Comparison of ENCODE assay signal across 23 cellular contexts in genomic region chr22:21070690-21071615, GRCh38. TPM values are rescaled to one million over a fixed set of nuclear protein-coding genes. Genes with fewer than 3 reads are reported as not detected.
DNase-seq lines count a peak whose midpoint lies in the region; ATAC-seq and TF ChIP-seq lines count a peak whose summit lies in the region.
"Had no signal": no experiment of that assay in that cellular context is flagged by ENCODE, and none has a peak within 500 bp of the region (broad histone marks: within the 10 kb centered on the region; RNA-seq: fewer than 3 reads in every experiment).

No MANE protein-coding gene starts in this region.

- H3K4ac ChIP-seq in H9 (ENCODE audit: low read depth, low read length), result no peak overlapping the region
- H3K4ac ChIP-seq in neuronal stem cell (ENCODE audit: low read length), result no peak overlapping the region

- no peak for TF ChIP-seq POLR2A in thyroid gland (IDR thresholded peaks at IDR 0.05)

- ATAC-seq in GM21360 (IDR thresholded peaks at IDR 0.05; ENCODE audit: unreplicated experiment), result no peak
- no peak for ATAC-seq in GM21367 (IDR thresholded peaks at IDR 0.05; ENCODE audit: unreplicated experiment)

- H2BK20ac ChIP-seq in H9 (ENCODE audit: low read depth, low read length, poor library complexity, severe bottlenecking), result no peak overlapping the region

- no peaks in the 10 kb centered on the region for H3K9me3 ChIP-seq in H9 (ENCODE audit: control insufficient read depth, low read depth, low read length)
- peaks cover 0 to 5% of the 10 kb centered on the region in 2 donors for H3K9me3 ChIP-seq in neuronal stem cell (replicated peaks in 1 of 2; ENCODE audit: control insufficient read depth in 2 of 2, insufficient read depth in 1 of 2, low read depth in 1 of 2, low read length in 2 of 2)
- no peaks in the 10 kb centered on the region for H3K9me3 ChIP-seq in thyroid gland
- H3K9me3 ChIP-seq: HAP-1 had no signal

- H3K36me3 ChIP-seq in neuronal stem cell (replicated peaks in 1 of 2; ENCODE audit: control insufficient read depth in 2 of 2, insufficient read depth in 2 of 2, low read length in 2 of 2) (no peaks in the 10 kb centered on the region), thyroid gland (no peaks in the 10 kb centered on the region)
- H3K36me3 ChIP-seq: HAP-1 had no signal

- H2BK5ac ChIP-seq in H9 (ENCODE audit: insufficient read length, low read length), result no peak overlapping the region
- H2BK5ac ChIP-seq in neuronal stem cell (ENCODE audit: low read length), result no peak overlapping the region

- intact Hi-C loops in thyroid gland (cut with DNase I), result no loop called here

- H3K9ac ChIP-seq in H9 (ENCODE audit: extremely low read depth, insufficient read length, low read length) (no peak overlapping the region), neuronal stem cell (ENCODE audit: low read depth, low read length, poor library complexity) (no peak overlapping the region)

- H3K4me3 Mint-ChIP-seq in H9, result no peak overlapping the region
- H3K4me3 Mint-ChIP-seq: CD4-positive, alpha-beta memory T cell; HFFc6 had no signal

- no peak overlapping the region for H3K4me2 ChIP-seq in H9 (ENCODE audit: insufficient read depth, insufficient read length, low read length)
- no peak overlapping the region for H3K4me2 ChIP-seq in neuronal stem cell (ENCODE audit: insufficient read depth, low read length, poor library complexity, severe bottlenecking)

- no peak overlapping the region for H3K14ac ChIP-seq in H9 (ENCODE audit: insufficient read depth, low read length)
- no peak overlapping the region for H3K14ac ChIP-seq in neuronal stem cell (ENCODE audit: low read length)

- no peaks in the 10 kb centered on the region for H3K4me1 Mint-ChIP-seq in H9

- H3K27me3 ChIP-seq in H9 (ENCODE audit: insufficient read depth, low read length) (no peaks in the 10 kb centered on the region), neuronal stem cell (ENCODE audit: control insufficient read depth in 3 of 3, insufficient read depth in 3 of 3, low read depth in 1 of 3, low read length in 3 of 3) (peaks cover 0 to 4% (median 0%) of the 10 kb centered on the region in 3 experiments), thyroid gland (no peaks in the 10 kb centered on the region)

- H2BK15ac ChIP-seq in H9 (ENCODE audit: low read depth, low read length) (no peak overlapping the region), neuronal stem cell (ENCODE audit: low read length) (no peak overlapping the region)

- H3T11ph ChIP-seq in H9 (ENCODE audit: low read length), result no peak overlapping the region

- TF ChIP-seq CTCF in H9 (conservative IDR thresholded peaks at IDR 0.05) (no peak), thyroid gland (IDR thresholded peaks at IDR 0.05) (no peak)

- H3K18ac ChIP-seq in H9 (ENCODE audit: insufficient read length, low read depth, low read length), result no peak overlapping the region
- no peak overlapping the region for H3K18ac ChIP-seq in neuronal stem cell (ENCODE audit: low read length)

- H4K5ac ChIP-seq in H9 (ENCODE audit: insufficient read length, low read depth, low read length), result no peak overlapping the region

- H2BK120ac ChIP-seq in H9 (ENCODE audit: low read depth, low read length, poor library complexity, severe bottlenecking) (no peak overlapping the region), neuronal stem cell (ENCODE audit: low read depth, low read length) (no peak overlapping the region)

- peaks cover 0 to 2% of the 10 kb centered on the region in 2 experiments; a peak in 1 of 5 replicates for H3K9me3 Mint-ChIP-seq in H9
- H3K9me3 Mint-ChIP-seq: HFFc6 had no signal

- H4K91ac ChIP-seq in H9 (ENCODE audit: insufficient read length, low read depth, low read length) (no peak overlapping the region), neuronal stem cell (ENCODE audit: low read depth, low read length, poor library complexity) (no peak overlapping the region)

- no peak overlapping the region for H3K56ac ChIP-seq in H9 (ENCODE audit: insufficient read length, low read depth, low read length)

- H3K23me2 ChIP-seq in H9 (ENCODE audit: insufficient read length, low read depth, low read length, poor library complexity, severe bottlenecking), result no peaks in the 10 kb centered on the region

- H3K4me3 ChIP-seq in neuronal stem cell (ENCODE audit: low read length in 2 of 2) (no peak overlapping the region), thyroid gland (replicated peaks in 1 of 3) (no peak overlapping the region)
- H3K4me3 ChIP-seq: HAP-1 had no signal

- H3K36me3 Mint-ChIP-seq in H9 (ENCODE audit: insufficient read depth in 1 of 3, low read depth in 3 of 3), result no peaks in the 10 kb centered on the region; a peak in 1 of 7 replicates
- H3K36me3 Mint-ChIP-seq: CD4-positive, alpha-beta memory T cell had no signal

- H4K8ac ChIP-seq in H9 (replicated peaks; ENCODE audit: insufficient read length, low read depth, low read length) (no peak overlapping the region), neuronal stem cell (ENCODE audit: low read depth, low read length) (no peak overlapping the region)

- peak overlapping the region in 1 of 3 experiments; percentile 52; a peak in 1 of 7 replicates for H3K27ac Mint-ChIP-seq in H9
- H3K27ac Mint-ChIP-seq: CD4-positive, alpha-beta memory T cell; HFFc6 had no signal

- H3K23ac ChIP-seq in H9 (ENCODE audit: insufficient read length, low read depth, low read length) (no peak overlapping the region), neuronal stem cell (ENCODE audit: low read depth, low read length, poor library complexity) (peak overlapping the region; percentile 13)

- H3K27ac ChIP-seq in H9 (ENCODE audit: insufficient read length, low read depth, low read length) (no peak overlapping the region), neuronal stem cell (replicated peaks; ENCODE audit: low read length) (no peak overlapping the region), thyroid gland (no peak overlapping the region)

- H3K79me1 ChIP-seq in H9 (ENCODE audit: insufficient read depth, low read depth, low read length, poor library complexity, severe bottlenecking) (no peaks in the 10 kb centered on the region), neuronal stem cell (ENCODE audit: low read depth, low read length) (no peaks in the 10 kb centered on the region)

- no peaks in the 10 kb centered on the region for H3K79me2 ChIP-seq in H9 (ENCODE audit: insufficient read depth, low read length)

- no CpG with 5 or more reads among the region's 17 CpGs for WGBS in H9 (ENCODE audit: extremely low coverage, insufficient read length, low lambda C conversion rate)
- WGBS in neuronal stem cell (ENCODE audit: extremely low coverage in 2 of 2, insufficient read length in 2 of 2, insufficient replicate concordance in 1 of 2), 2 donors, result no CpG with 5 or more reads among the region's 17 CpGs
- WGBS in thyroid gland, 2 donors, result 72 to 77% methylated on average over 9 to 14 of the region's 17 CpGs

- H3K27me3 Mint-ChIP-seq in H9 (ENCODE audit: low read depth), result peaks cover 9% of the 10 kb centered on the region

- H2AFZ ChIP-seq in H9 (ENCODE audit: low read length) (no peak overlapping the region), neuronal stem cell (ENCODE audit: low read length) (no peak overlapping the region)

- DNase-seq in H9, result peak; percentile 20
- DNase-seq in ecto neural progenitor cell (ENCODE audit: low spot score), result peak; percentile 42
- DNase-seq in neuronal stem cell (ENCODE audit: low spot score), result no peak
- DNase-seq in thyroid gland, result peak; percentile 9 to 17
- DNase-seq in NCI-H748 treated with DMSO at 0.1 percent for 48 hours (lab: John Stamatoyannopoulos, UW), result no peak
- no peak for DNase-seq in activated effector memory CD4-positive, alpha-beta T cell treated with anti-CD3 and anti-CD28 coated beads, Interleukin-2, amount 50 U/mL, for 16 hours
- DNase-seq: C1 segment of cervical spinal cord; Calu3; CD4-positive, alpha-beta memory T cell; COR-L47; DMS53; DMS79 treated with DMSO at 0.1 percent for 48 hours; GF-D8; GOT3; HFFc6 had no signal

- H2BK12ac ChIP-seq in H9 (ENCODE audit: insufficient read length, low read depth, low read length) (no peak overlapping the region), neuronal stem cell (ENCODE audit: low read length) (no peak overlapping the region)

- no peaks in the 10 kb centered on the region for H4K20me1 ChIP-seq in H9 (ENCODE audit: control insufficient read depth, insufficient read depth, insufficient read length)

- no peaks in the 10 kb centered on the region for H3K4me1 ChIP-seq in H9 (ENCODE audit: insufficient read depth, low read length)
- H3K4me1 ChIP-seq in neuronal stem cell (ENCODE audit: control insufficient read depth in 2 of 2, insufficient read depth in 1 of 2, low read depth in 1 of 2, low read length in 2 of 2), result peaks cover 0 to 2% of the 10 kb centered on the region in 2 donors
- H3K4me1 ChIP-seq in thyroid gland, result no peaks in the 10 kb centered on the region
- H3K4me1 ChIP-seq: HAP-1 had no signal

- no peak overlapping the region for H2AK5ac ChIP-seq in H9 (ENCODE audit: insufficient read length, low read length)
- no peak overlapping the region for H2AK5ac ChIP-seq in neuronal stem cell (ENCODE audit: low read depth, low read length)

RNA-seq across cellular contexts. Expression of gene LRRC74B, which starts 25.2 kb away (rescaled TPM):
- not detected in 2 replicates for total RNA-seq in H9 (2021)
- not detected for polyA plus RNA-seq in neuronal stem cell (2013, experiment 1 of 2)
- polyA plus RNA-seq in neuronal stem cell (2013, experiment 2 of 2), result 0.01 TPM
- not detected for total RNA-seq in thyroid gland
- total RNA-seq: A172; A673; Calu3; CD4-positive, alpha-beta memory T cell; Daoy; G401; HFFc6 had no signal
- polyA plus RNA-seq: BJ; CD4-positive, alpha-beta memory T cell had no signal

RNA-seq across cellular contexts. Expression of gene SLC7A4, which starts 38.6 kb away (rescaled TPM):
- 0.09 and 0.22 TPM in 2 replicates for total RNA-seq in H9 (2021)
- polyA plus RNA-seq in neuronal stem cell (2013, experiment 1 of 2), result 0.18 TPM
- polyA plus RNA-seq in neuronal stem cell (2013, experiment 2 of 2), result 0.24 TPM
- total RNA-seq in thyroid gland, result under 1 TPM in 2 of 4 donors, not detected in 2; 0.45 to 0.54 TPM
- total RNA-seq: A172; A673; CD4-positive, alpha-beta memory T cell; Daoy; G401 had no signal

RNA-seq across cellular contexts. Expression of gene P2RX6, which starts 56.0 kb away (rescaled TPM):
- not detected in 2 replicates for total RNA-seq in H9 (2021)
- 0.43 TPM for polyA plus RNA-seq in neuronal stem cell (2013, experiment 1 of 2)
- 0.53 TPM for polyA plus RNA-seq in neuronal stem cell (2013, experiment 2 of 2)
- total RNA-seq in thyroid gland, result under 1 TPM in 1 of 4 donors, not detected in 3; 0.40 TPM

Comparison
In these comparisons a context has a peak if more than half of its experiments do, and no peak if none do; other contexts are left out.
1. DNase-seq: peak in H9 (single experiment), ecto neural progenitor cell (single experiment) and thyroid gland (2 of 2); none in neuronal stem cell (single experiment), NCI-H748 treated with DMSO at 0.1 percent for 48 hours (single experiment) and activated effector memory CD4-positive, alpha-beta T cell treated with anti-CD3 and anti-CD28 coated beads, Interleukin-2, amount 50 U/mL, for 16 hours (single experiment).